ENCODE assay signal across 18 cellular contexts in genomic region chr1:218656301-218657037, GRCh38.
A peak's percentile ranks its signal among the peaks of the same experiment; 100 is the strongest.
DNase-seq lines count a peak whose midpoint lies in the region; ATAC-seq and TF ChIP-seq lines count a peak whose summit lies in the region.
"Had no signal": no experiment of that assay in that cellular context is flagged by ENCODE, and none has a peak within 500 bp of the region (broad histone marks: within the 10 kb centered on the region; RNA-seq: fewer than 3 reads in every experiment).

No MANE protein-coding gene starts in this region.

- peaks cover 32% of the 10 kb centered on the region for H3F3A ChIP-seq in GM23248 (ENCODE audit: insufficient read depth)
- H3F3A ChIP-seq in smooth muscle cell (ENCODE audit: low read depth), result peaks cover 4% of the 10 kb centered on the region

- H3K36me3 ChIP-seq in GM23248 (ENCODE audit: low read depth) (no peaks in the 10 kb centered on the region), Panc1 (ENCODE audit: control insufficient read depth, insufficient read depth, low read length) (no peaks in the 10 kb centered on the region), smooth muscle cell (ENCODE audit: low read depth) (no peaks in the 10 kb centered on the region)
- H3K36me3 ChIP-seq: adrenal gland, BLaER1, gastroesophageal sphincter had no signal

- H3K79me2 ChIP-seq in GM23248 (ENCODE audit: insufficient read depth), result no peaks in the 10 kb centered on the region
- no peaks in the 10 kb centered on the region for H3K79me2 ChIP-seq in smooth muscle cell (ENCODE audit: low read depth)
- H3K79me2 ChIP-seq: parathyroid adenoma had no signal

- H2AFZ ChIP-seq in GM23248, result no peak overlapping the region
- no peak overlapping the region for H2AFZ ChIP-seq in smooth muscle cell (ENCODE audit: low read depth)
- H2AFZ ChIP-seq: parathyroid adenoma had no signal

- POLR2A ChIA-PET in Panc1 (lab: Charles Lee), result no interaction called here
- POLR2A ChIA-PET in activated CD4-positive, alpha-beta T cell treated with anti-CD3 and anti-CD28 coated beads for 36 hours (lab: Charles Lee), result no interaction called here
- POLR2A ChIA-PET in activated CD4-positive, alpha-beta memory T cell treated with anti-CD3 and anti-CD28 coated beads for 36 hours (lab: Charles Lee), result no interaction called here

- H3K9me2 ChIP-seq in GM23248 (ENCODE audit: insufficient read depth), result no peaks in the 10 kb centered on the region

- 92 to 96% methylated on average over 3 of the region's 3 CpGs for WGBS in GM23248 (ENCODE audit: low coverage in 1 of 2, low lambda C conversion rate in 2 of 2, missing lambda C conversion rate in 2 of 2), 2 experiments
- 76% methylated on average over 3 of the region's 3 CpGs for WGBS in smooth muscle cell (ENCODE audit: low lambda C conversion rate)

- intact Hi-C loops in Panc1 (cut with micrococcal nuclease; ENCODE audit: unreplicated experiment), result no loop called here
- intact Hi-C loops in activated CD4-positive, alpha-beta T cell treated with anti-CD3 and anti-CD28 coated beads for 36 hours (cut with DNase I, micrococcal nuclease), result no loop called here
- intact Hi-C loops in activated CD4-positive, alpha-beta memory T cell treated with anti-CD3 and anti-CD28 coated beads for 36 hours (cut with micrococcal nuclease), result no loop called here

- CTCF ChIA-PET in Panc1 (lab: Charles Lee), result no interaction called here
- CTCF ChIA-PET in activated CD4-positive, alpha-beta T cell treated with anti-CD3 and anti-CD28 coated beads for 36 hours (lab: Charles Lee), result no interaction called here
- CTCF ChIA-PET in activated CD4-positive, alpha-beta memory T cell treated with anti-CD3 and anti-CD28 coated beads for 36 hours (lab: Charles Lee), result no interaction called here

- no peak for TF ChIP-seq CTCF in Panc1 (IDR thresholded peaks at IDR 0.05)
- TF ChIP-seq CTCF in fibroblast of the aortic adventitia (IDR thresholded peaks at IDR 0.05; ENCODE audit: insufficient read depth, low read length), result no peak
- TF ChIP-seq CTCF in smooth muscle cell (IDR thresholded peaks at IDR 0.05; ENCODE audit: borderline replicate concordance, insufficient read depth, poor library complexity, severe bottlenecking), result no peak

- H3K9me3 Mint-ChIP-seq in activated CD4-positive, alpha-beta T cell treated with anti-CD3 and anti-CD28 coated beads for 36 hours (ENCODE audit: low read depth), result no peaks in the 10 kb centered on the region
- peaks cover 2% of the 10 kb centered on the region for H3K9me3 Mint-ChIP-seq in activated CD4-positive, alpha-beta memory T cell treated with anti-CD3 and anti-CD28 coated beads for 36 hours
- H3K9me3 Mint-ChIP-seq: activated B cell treated with CpG ODN at 0.5 μM for 24 hours; activated T-helper 2 cell treated with anti-CD3 and anti-CD28 coated beads, Interferon-gamma antibody, Interleukin-2, Interleukin-4, amounts not matched to agents 10 μg/mL and 5 μg/mL and 100 μg/mL, durations not matched to agents 14 hours and 24 hours and 36 hours; endodermal cell; H9 had no signal

- H3K9ac ChIP-seq in GM23248, result no peak overlapping the region
- no peak overlapping the region for H3K9ac ChIP-seq in smooth muscle cell (ENCODE audit: low read depth)
- H3K9ac ChIP-seq: BLaER1, parathyroid adenoma had no signal

- no peaks in the 10 kb centered on the region for H3K4me1 Mint-ChIP-seq in activated CD4-positive, alpha-beta T cell treated with anti-CD3 and anti-CD28 coated beads for 36 hours
- no peaks in the 10 kb centered on the region for H3K4me1 Mint-ChIP-seq in activated CD4-positive, alpha-beta memory T cell treated with anti-CD3 and anti-CD28 coated beads for 36 hours (ENCODE audit: low read depth)
- H3K4me1 Mint-ChIP-seq: activated B cell treated with CpG ODN at 0.5 μM for 24 hours, endodermal cell, H9 had no signal

- H3K9me3 ChIP-seq in GM23248 (ENCODE audit: low read depth) (no peaks in the 10 kb centered on the region), Panc1 (ENCODE audit: control insufficient read depth, insufficient read depth, low read depth, low read length) (no peaks in the 10 kb centered on the region), smooth muscle cell (replicated peaks; ENCODE audit: low read depth) (no peaks in the 10 kb centered on the region)
- H3K9me3 ChIP-seq: adrenal gland, BLaER1, gastroesophageal sphincter had no signal

- H3K4me2 ChIP-seq in GM23248 (ENCODE audit: unreplicated experiment), result no peak overlapping the region
- H3K4me2 ChIP-seq in smooth muscle cell, result no peak overlapping the region
- H3K4me2 ChIP-seq: BLaER1 had no signal

- no peaks in the 10 kb centered on the region for H3K36me3 Mint-ChIP-seq in activated CD4-positive, alpha-beta T cell treated with anti-CD3 and anti-CD28 coated beads for 36 hours (ENCODE audit: low read depth)
- H3K36me3 Mint-ChIP-seq in activated CD4-positive, alpha-beta memory T cell treated with anti-CD3 and anti-CD28 coated beads for 36 hours, result no peaks in the 10 kb centered on the region

- DNase-seq in GM23248 (peak; percentile 45), Panc1 (ENCODE audit: low read depth, low spot score) (no peak), fibroblast of the aortic adventitia (ENCODE audit: low read depth) (peak; percentile 45), smooth muscle cell (lab: John Stamatoyannopoulos, UW; ENCODE audit: unreplicated experiment) (no peak)
- no peak for DNase-seq in activated CD4-positive, alpha-beta T cell treated with anti-CD3 and anti-CD28 coated beads, Interleukin-2, amount 50 U/mL, for 1 hour
- no peak for DNase-seq in activated CD4-positive, alpha-beta T cell treated with anti-CD3 and anti-CD28 coated beads for 36 hours
- DNase-seq in activated CD4-positive, alpha-beta memory T cell treated with anti-CD3 and anti-CD28 coated beads for 36 hours, result no peak
- DNase-seq: activated B cell treated with CpG ODN at 0.5 μM for 24 hours; endodermal cell; H9; NCI-H146; NK-92 treated with Interleukin-12 subunit alpha and Interleukin-12 subunit beta, amount 100 ng/mL, for 24 hours; small intestine had no signal

- H4K20me1 ChIP-seq in GM23248 (ENCODE audit: insufficient read depth) (no peaks in the 10 kb centered on the region), smooth muscle cell (ENCODE audit: low read depth) (no peaks in the 10 kb centered on the region)
- H4K20me1 ChIP-seq: BLaER1 had no signal

- no TSS peak for BruUV-seq in Panc1 (replicated peaks; lab: Mats Ljungman, UMichigan)

- H3K4me1 ChIP-seq in GM23248 (ENCODE audit: insufficient read depth) (peaks cover 41% of the 10 kb centered on the region), Panc1 (ENCODE audit: control insufficient read depth, insufficient read depth, low read length) (peaks cover 14% of the 10 kb centered on the region), smooth muscle cell (ENCODE audit: low read depth) (peaks cover 21% of the 10 kb centered on the region)
- H3K4me1 ChIP-seq: adrenal gland, BLaER1, parathyroid adenoma had no signal

- no peak overlapping the region for H3K4me3 Mint-ChIP-seq in activated CD4-positive, alpha-beta T cell treated with anti-CD3 and anti-CD28 coated beads for 36 hours
- no peak overlapping the region for H3K4me3 Mint-ChIP-seq in activated CD4-positive, alpha-beta memory T cell treated with anti-CD3 and anti-CD28 coated beads for 36 hours
- H3K4me3 Mint-ChIP-seq: activated B cell treated with CpG ODN at 0.5 μM for 24 hours, endodermal cell, H9 had no signal

- no peaks in the 10 kb centered on the region for H3K27me3 Mint-ChIP-seq in activated CD4-positive, alpha-beta T cell treated with anti-CD3 and anti-CD28 coated beads for 36 hours
- H3K27me3 Mint-ChIP-seq in activated CD4-positive, alpha-beta memory T cell treated with anti-CD3 and anti-CD28 coated beads for 36 hours, result no peaks in the 10 kb centered on the region

- no peak overlapping the region for H3K27ac ChIP-seq in GM23248
- H3K27ac ChIP-seq in Panc1 (ENCODE audit: low read length), result peak overlapping the region; percentile 70
- peak overlapping the region; percentile 7 for H3K27ac ChIP-seq in smooth muscle cell (ENCODE audit: low read depth)
- H3K27ac ChIP-seq: adrenal gland, BLaER1, gastroesophageal sphincter, parathyroid adenoma had no signal

- peak; percentile 18; the same call in 1 of the 2 replicates for ATAC-seq in Panc1
- no peak for ATAC-seq in activated CD4-positive, alpha-beta T cell treated with anti-CD3 and anti-CD28 coated beads for 36 hours
- ATAC-seq: gastroesophageal sphincter had no signal

- in situ Hi-C loops in GM23248 (cut with MboI), result no loop called here
- in situ Hi-C loops in Panc1 (cut with HindIII; ENCODE audit: low pct_unique_long_range_greater_than_20kb, low sequenced_read_pairs), result no loop called here

- H3K4me3 ChIP-seq in GM23248 (no peak overlapping the region), Panc1 (ENCODE audit: low read depth in 2 of 2, low read length in 2 of 2) (no peak overlapping the region), fibroblast of the aortic adventitia (ENCODE audit: low read depth, low read length) (no peak overlapping the region), smooth muscle cell (no peak overlapping the region)
- H3K4me3 ChIP-seq: adrenal gland, BLaER1, gastroesophageal sphincter had no signal

- H3K27ac Mint-ChIP-seq in activated CD4-positive, alpha-beta T cell treated with anti-CD3 and anti-CD28 coated beads for 36 hours, result no peak overlapping the region
- no peak overlapping the region for H3K27ac Mint-ChIP-seq in activated CD4-positive, alpha-beta memory T cell treated with anti-CD3 and anti-CD28 coated beads for 36 hours
- H3K27ac Mint-ChIP-seq: activated B cell treated with CpG ODN at 0.5 μM for 24 hours; activated T-helper 2 cell treated with anti-CD3 and anti-CD28 coated beads, Interferon-gamma antibody, Interleukin-2, Interleukin-4, amounts not matched to agents 10 μg/mL and 5 μg/mL and 100 μg/mL, durations not matched to agents 14 hours and 24 hours and 36 hours; endodermal cell; H9 had no signal

- H3K27me3 ChIP-seq in GM23248 (replicated peaks; ENCODE audit: insufficient read depth) (no peaks in the 10 kb centered on the region), Panc1 (ENCODE audit: control insufficient read depth, insufficient read depth, low read length) (no peaks in the 10 kb centered on the region), smooth muscle cell (ENCODE audit: low read depth) (no peaks in the 10 kb centered on the region)
- H3K27me3 ChIP-seq: adrenal gland, BLaER1, gastroesophageal sphincter had no signal

Comparison
In these comparisons a context has a peak if more than half of its experiments do, and no peak if none do; other contexts are left out.
1. DNase-seq: peak in GM23248 (single experiment) and fibroblast of the aortic adventitia (single experiment); none in Panc1 (single experiment), smooth muscle cell (single experiment), activated CD4-positive, alpha-beta T cell treated with anti-CD3 and anti-CD28 coated beads, Interleukin-2, amount 50 U/mL, for 1 hour (single experiment), activated CD4-positive, alpha-beta T cell treated with anti-CD3 and anti-CD28 coated beads for 36 hours (single experiment) and activated CD4-positive, alpha-beta memory T cell treated with anti-CD3 and anti-CD28 coated beads for 36 hours (single experiment).